Comparison of ENCODE assay signal across 1 cellular context in genomic region chr2:151826737-151827157, GRCh38.
A peak's percentile ranks its signal among the peaks of the same experiment; 100 is the strongest.
TF ChIP-seq lines count a peak whose summit lies in the region.

No MANE protein-coding gene starts in this region.

TF ChIP-seq in HepG2, 621 proteins besides CTCF, POLR2A, EP300 and RAD21 (continued from another document):
- TF ChIP-seq ZBTB1 (CRISPR knock-in tag; IDR thresholded peaks at IDR 0.05; ENCODE audit: borderline replicate concordance) (no peak), ZNF232 (CRISPR knock-in tag; IDR thresholded peaks at IDR 0.05; ENCODE audit: borderline replicate concordance) (no peak), ZNF598 (CRISPR knock-in tag; IDR thresholded peaks at IDR 0.05; ENCODE audit: borderline replicate concordance) (no peak), ARID2 (CRISPR knock-in tag; IDR thresholded peaks at IDR 0.05; ENCODE audit: borderline replicate concordance) (0 out of 2 replicates have a peak, but pooled peaks have one; percentile 37), RAD51 (IDR thresholded peaks at IDR 0.05; ENCODE audit: borderline replicate concordance) (peak; percentile 94), ZEB1 (IDR thresholded peaks at IDR 0.05; ENCODE audit: insufficient replicate concordance, low read depth) (no peak), RFX3 (CRISPR knock-in tag; IDR thresholded peaks at IDR 0.05) (no peak), SAP130 (CRISPR knock-in tag; IDR thresholded peaks at IDR 0.05; ENCODE audit: low read depth) (peak; percentile 44; the same call in 1 of the 2 replicates), GZF1 (CRISPR knock-in tag; IDR thresholded peaks at IDR 0.05) (0 out of 2 replicates have a peak, but pooled peaks have one; percentile 28), ZBTB8A (CRISPR knock-in tag; IDR thresholded peaks at IDR 0.05; ENCODE audit: borderline replicate concordance, low read depth) (no peak), SMYD3 (CRISPR knock-in tag; IDR thresholded peaks at IDR 0.05) (0 out of 2 replicates have a peak, but pooled peaks have one; percentile 37), DDIT3 (CRISPR knock-in tag; IDR thresholded peaks at IDR 0.05) (no peak), BHLHE40 (IDR thresholded peaks at IDR 0.05; ENCODE audit: low read length) (peak; percentile 48; the same call in 1 of the 2 replicates), ZNF749 (CRISPR knock-in tag; IDR thresholded peaks at IDR 0.05; ENCODE audit: borderline replicate concordance) (no peak), NPAS2 (CRISPR knock-in tag; IDR thresholded peaks at IDR 0.05; ENCODE audit: borderline replicate concordance) (no peak), POLR2AphosphoS5 (IDR thresholded peaks at IDR 0.05; ENCODE audit: low read depth, low read length) (0 out of 2 replicates have a peak, but pooled peaks have one; percentile 24), ARNT2 (CRISPR knock-in tag; IDR thresholded peaks at IDR 0.05; ENCODE audit: low read depth) (no peak), USF2 (IDR thresholded peaks at IDR 0.05; ENCODE audit: low read depth, low read length) (peak; percentile 85), USF2 (CRISPR knock-in tag; IDR thresholded peaks at IDR 0.05; ENCODE audit: borderline replicate concordance) (peak; percentile 72; the same call in 1 of the 2 replicates)
- TF ChIP-seq, protein P1, sequence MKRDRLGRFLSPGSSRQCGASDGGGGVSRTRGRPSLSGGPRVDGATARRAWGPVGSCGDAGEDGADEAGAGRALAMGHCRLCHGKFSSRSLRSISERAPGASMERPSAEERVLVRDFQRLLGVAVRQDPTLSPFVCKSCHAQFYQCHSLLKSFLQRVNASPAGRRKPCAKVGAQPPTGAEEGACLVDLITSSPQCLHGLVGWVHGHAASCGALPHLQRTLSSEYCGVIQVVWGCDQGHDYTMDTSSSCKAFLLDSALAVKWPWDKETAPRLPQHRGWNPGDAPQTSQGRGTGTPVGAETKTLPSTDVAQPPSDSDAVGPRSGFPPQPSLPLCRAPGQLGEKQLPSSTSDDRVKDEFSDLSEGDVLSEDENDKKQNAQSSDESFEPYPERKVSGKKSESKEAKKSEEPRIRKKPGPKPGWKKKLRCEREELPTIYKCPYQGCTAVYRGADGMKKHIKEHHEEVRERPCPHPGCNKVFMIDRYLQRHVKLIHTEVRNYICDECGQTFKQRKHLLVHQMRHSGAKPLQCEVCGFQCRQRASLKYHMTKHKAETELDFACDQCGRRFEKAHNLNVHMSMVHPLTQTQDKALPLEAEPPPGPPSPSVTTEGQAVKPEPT (CRISPR knock-in tag; IDR thresholded peaks at IDR 0.05; ENCODE audit: low read depth) = no peak
- TF ChIP-seq, protein P2, sequence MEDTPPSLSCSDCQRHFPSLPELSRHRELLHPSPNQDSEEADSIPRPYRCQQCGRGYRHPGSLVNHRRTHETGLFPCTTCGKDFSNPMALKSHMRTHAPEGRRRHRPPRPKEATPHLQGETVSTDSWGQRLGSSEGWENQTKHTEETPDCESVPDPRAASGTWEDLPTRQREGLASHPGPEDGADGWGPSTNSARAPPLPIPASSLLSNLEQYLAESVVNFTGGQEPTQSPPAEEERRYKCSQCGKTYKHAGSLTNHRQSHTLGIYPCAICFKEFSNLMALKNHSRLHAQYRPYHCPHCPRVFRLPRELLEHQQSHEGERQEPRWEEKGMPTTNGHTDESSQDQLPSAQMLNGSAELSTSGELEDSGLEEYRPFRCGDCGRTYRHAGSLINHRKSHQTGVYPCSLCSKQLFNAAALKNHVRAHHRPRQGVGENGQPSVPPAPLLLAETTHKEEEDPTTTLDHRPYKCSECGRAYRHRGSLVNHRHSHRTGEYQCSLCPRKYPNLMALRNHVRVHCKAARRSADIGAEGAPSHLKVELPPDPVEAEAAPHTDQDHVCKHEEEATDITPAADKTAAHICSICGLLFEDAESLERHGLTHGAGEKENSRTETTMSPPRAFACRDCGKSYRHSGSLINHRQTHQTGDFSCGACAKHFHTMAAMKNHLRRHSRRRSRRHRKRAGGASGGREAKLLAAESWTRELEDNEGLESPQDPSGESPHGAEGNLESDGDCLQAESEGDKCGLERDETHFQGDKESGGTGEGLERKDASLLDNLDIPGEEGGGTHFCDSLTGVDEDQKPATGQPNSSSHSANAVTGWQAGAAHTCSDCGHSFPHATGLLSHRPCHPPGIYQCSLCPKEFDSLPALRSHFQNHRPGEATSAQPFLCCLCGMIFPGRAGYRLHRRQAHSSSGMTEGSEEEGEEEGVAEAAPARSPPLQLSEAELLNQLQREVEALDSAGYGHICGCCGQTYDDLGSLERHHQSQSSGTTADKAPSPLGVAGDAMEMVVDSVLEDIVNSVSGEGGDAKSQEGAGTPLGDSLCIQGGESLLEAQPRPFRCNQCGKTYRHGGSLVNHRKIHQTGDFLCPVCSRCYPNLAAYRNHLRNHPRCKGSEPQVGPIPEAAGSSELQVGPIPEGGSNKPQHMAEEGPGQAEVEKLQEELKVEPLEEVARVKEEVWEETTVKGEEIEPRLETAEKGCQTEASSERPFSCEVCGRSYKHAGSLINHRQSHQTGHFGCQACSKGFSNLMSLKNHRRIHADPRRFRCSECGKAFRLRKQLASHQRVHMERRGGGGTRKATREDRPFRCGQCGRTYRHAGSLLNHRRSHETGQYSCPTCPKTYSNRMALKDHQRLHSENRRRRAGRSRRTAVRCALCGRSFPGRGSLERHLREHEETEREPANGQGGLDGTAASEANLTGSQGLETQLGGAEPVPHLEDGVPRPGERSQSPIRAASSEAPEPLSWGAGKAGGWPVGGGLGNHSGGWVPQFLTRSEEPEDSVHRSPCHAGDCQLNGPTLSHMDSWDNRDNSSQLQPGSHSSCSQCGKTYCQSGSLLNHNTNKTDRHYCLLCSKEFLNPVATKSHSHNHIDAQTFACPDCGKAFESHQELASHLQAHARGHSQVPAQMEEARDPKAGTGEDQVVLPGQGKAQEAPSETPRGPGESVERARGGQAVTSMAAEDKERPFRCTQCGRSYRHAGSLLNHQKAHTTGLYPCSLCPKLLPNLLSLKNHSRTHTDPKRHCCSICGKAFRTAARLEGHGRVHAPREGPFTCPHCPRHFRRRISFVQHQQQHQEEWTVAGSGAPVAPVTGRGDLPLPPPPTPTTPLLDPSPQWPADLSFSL (CRISPR knock-in tag; IDR thresholded peaks at IDR 0.05) = peak; percentile 78
- TF ChIP-seq, protein P3, sequence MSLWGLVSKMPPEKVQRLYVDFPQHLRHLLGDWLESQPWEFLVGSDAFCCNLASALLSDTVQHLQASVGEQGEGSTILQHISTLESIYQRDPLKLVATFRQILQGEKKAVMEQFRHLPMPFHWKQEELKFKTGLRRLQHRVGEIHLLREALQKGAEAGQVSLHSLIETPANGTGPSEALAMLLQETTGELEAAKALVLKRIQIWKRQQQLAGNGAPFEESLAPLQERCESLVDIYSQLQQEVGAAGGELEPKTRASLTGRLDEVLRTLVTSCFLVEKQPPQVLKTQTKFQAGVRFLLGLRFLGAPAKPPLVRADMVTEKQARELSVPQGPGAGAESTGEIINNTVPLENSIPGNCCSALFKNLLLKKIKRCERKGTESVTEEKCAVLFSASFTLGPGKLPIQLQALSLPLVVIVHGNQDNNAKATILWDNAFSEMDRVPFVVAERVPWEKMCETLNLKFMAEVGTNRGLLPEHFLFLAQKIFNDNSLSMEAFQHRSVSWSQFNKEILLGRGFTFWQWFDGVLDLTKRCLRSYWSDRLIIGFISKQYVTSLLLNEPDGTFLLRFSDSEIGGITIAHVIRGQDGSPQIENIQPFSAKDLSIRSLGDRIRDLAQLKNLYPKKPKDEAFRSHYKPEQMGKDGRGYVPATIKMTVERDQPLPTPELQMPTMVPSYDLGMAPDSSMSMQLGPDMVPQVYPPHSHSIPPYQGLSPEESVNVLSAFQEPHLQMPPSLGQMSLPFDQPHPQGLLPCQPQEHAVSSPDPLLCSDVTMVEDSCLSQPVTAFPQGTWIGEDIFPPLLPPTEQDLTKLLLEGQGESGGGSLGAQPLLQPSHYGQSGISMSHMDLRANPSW (CRISPR knock-in tag; IDR thresholded peaks at IDR 0.05; ENCODE audit: borderline replicate concordance) = 0 out of 2 replicates have a peak, but pooled peaks have one; percentile 12
- TF ChIP-seq, protein P4, sequence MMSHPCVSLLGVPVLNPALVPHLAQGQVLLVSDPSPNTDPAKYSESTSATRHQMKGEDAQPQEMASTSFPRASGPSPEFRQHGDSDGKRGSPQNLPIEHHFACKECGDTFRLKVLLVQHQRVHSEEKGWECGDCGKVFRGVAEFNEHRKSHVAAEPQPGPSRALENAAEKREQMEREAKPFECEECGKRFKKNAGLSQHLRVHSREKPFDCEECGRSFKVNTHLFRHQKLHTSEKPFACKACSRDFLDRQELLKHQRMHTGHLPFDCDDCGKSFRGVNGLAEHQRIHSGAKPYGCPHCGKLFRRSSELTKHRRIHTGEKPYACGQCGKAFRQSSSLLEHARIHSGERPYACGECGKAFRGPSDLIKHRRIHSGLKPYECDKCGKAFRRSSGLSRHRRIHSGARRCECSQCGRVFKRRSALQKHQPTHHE (CRISPR knock-in tag; IDR thresholded peaks at IDR 0.05; ENCODE audit: borderline replicate concordance) = no peak
